Comparison of ENCODE assay signal across 1 cellular context in the genomic region with DNA sequence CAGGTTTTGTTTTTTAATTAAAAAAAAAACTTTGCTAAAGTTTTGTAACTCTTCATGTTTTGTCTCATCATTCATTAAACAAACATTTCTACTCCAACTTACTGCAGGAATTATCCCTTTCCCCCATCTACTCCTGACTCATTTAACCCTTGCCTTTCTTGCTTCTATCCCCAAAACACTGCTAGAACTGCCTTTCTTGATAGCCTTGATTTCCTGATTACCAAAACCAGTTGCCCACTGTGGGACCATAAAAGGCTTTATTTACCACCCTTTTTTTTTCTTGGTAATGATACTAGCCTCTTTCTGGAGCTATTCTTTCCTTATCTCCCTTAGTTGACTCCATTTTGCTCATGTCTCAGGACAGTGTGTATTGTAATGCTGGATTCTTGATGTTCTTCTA.
TF ChIP-seq lines count a peak whose summit lies in the region.

No MANE protein-coding gene starts in this region.

TF ChIP-seq in HEK293, 187 proteins besides CTCF, POLR2A, EP300 and RAD21 (continued from another document):
- TF ChIP-seq GFI1B (tag by site-specific recombination; IDR thresholded peaks at IDR 0.05): no peak
- TF ChIP-seq ZNF133 (tag by site-specific recombination; IDR thresholded peaks at IDR 0.05): no peak
- TF ChIP-seq ZNF792 (tag by site-specific recombination; IDR thresholded peaks at IDR 0.05): no peak
- TF ChIP-seq ZNF529 (tag by site-specific recombination; IDR thresholded peaks at IDR 0.05; ENCODE audit: insufficient replicate concordance): no peak
- TF ChIP-seq, protein P1, sequence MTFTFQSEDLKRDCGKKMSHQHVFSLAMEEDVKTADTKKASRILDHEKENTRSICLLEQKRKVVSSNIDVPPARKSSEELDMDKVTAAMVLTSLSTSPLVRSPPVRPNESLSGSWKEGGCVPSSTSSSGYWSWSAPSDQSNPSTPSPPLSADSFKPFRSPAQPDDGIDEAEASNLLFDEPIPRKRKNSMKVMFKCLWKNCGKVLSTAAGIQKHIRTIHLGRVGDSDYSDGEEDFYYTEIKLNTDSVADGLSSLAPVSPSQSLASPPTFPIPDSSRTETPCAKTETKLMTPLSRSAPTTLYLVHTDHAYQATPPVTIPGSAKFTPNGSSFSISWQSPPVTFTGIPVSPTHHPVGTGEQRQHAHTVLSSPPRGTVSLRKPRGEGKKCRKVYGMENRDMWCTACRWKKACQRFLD (tag by site-specific recombination; IDR thresholded peaks at IDR 0.05): no peak
- peak; percentile 35; the same call in 1 of the 2 replicates for TF ChIP-seq ZBTB8A (tag by site-specific recombination; IDR thresholded peaks at IDR 0.05)
- TF ChIP-seq ZNF366 (tag by site-specific recombination; conservative IDR thresholded peaks at IDR 0.05): no peak
- TF ChIP-seq ZFP41 (tag by site-specific recombination; IDR thresholded peaks at IDR 0.05; ENCODE audit: borderline replicate concordance): no peak
- 0 out of 2 replicates have a peak, but pooled peaks have one; percentile 4 for TF ChIP-seq TCF7L2 (IDR thresholded peaks at IDR 0.05; ENCODE audit: borderline replicate concordance, low read depth, low read length)
- no peak for TF ChIP-seq ZNF140 (tag by site-specific recombination; IDR thresholded peaks at IDR 0.05)
- TF ChIP-seq ZNF670 (tag by site-specific recombination; IDR thresholded peaks at IDR 0.05; ENCODE audit: low read depth): no peak
- TF ChIP-seq, protein P2, sequence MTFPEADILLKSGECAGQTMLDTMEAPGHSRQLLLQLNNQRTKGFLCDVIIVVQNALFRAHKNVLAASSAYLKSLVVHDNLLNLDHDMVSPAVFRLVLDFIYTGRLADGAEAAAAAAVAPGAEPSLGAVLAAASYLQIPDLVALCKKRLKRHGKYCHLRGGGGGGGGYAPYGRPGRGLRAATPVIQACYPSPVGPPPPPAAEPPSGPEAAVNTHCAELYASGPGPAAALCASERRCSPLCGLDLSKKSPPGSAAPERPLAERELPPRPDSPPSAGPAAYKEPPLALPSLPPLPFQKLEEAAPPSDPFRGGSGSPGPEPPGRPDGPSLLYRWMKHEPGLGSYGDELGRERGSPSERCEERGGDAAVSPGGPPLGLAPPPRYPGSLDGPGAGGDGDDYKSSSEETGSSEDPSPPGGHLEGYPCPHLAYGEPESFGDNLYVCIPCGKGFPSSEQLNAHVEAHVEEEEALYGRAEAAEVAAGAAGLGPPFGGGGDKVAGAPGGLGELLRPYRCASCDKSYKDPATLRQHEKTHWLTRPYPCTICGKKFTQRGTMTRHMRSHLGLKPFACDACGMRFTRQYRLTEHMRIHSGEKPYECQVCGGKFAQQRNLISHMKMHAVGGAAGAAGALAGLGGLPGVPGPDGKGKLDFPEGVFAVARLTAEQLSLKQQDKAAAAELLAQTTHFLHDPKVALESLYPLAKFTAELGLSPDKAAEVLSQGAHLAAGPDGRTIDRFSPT (tag by site-specific recombination; IDR thresholded peaks at IDR 0.05): no peak
- TF ChIP-seq KLF8 (tag by site-specific recombination; IDR thresholded peaks at IDR 0.05): no peak
- TF ChIP-seq, protein P3, sequence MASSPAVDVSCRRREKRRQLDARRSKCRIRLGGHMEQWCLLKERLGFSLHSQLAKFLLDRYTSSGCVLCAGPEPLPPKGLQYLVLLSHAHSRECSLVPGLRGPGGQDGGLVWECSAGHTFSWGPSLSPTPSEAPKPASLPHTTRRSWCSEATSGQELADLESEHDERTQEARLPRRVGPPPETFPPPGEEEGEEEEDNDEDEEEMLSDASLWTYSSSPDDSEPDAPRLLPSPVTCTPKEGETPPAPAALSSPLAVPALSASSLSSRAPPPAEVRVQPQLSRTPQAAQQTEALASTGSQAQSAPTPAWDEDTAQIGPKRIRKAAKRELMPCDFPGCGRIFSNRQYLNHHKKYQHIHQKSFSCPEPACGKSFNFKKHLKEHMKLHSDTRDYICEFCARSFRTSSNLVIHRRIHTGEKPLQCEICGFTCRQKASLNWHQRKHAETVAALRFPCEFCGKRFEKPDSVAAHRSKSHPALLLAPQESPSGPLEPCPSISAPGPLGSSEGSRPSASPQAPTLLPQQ (tag by site-specific recombination; IDR thresholded peaks at IDR 0.05): no peak
- TF ChIP-seq TRIM28 (IDR thresholded peaks at IDR 0.05; ENCODE audit: borderline replicate concordance, low read length): no peak
- TF ChIP-seq, protein P4, sequence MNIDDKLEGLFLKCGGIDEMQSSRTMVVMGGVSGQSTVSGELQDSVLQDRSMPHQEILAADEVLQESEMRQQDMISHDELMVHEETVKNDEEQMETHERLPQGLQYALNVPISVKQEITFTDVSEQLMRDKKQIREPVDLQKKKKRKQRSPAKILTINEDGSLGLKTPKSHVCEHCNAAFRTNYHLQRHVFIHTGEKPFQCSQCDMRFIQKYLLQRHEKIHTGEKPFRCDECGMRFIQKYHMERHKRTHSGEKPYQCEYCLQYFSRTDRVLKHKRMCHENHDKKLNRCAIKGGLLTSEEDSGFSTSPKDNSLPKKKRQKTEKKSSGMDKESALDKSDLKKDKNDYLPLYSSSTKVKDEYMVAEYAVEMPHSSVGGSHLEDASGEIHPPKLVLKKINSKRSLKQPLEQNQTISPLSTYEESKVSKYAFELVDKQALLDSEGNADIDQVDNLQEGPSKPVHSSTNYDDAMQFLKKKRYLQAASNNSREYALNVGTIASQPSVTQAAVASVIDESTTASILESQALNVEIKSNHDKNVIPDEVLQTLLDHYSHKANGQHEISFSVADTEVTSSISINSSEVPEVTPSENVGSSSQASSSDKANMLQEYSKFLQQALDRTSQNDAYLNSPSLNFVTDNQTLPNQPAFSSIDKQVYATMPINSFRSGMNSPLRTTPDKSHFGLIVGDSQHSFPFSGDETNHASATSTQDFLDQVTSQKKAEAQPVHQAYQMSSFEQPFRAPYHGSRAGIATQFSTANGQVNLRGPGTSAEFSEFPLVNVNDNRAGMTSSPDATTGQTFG (tag by site-specific recombination; IDR thresholded peaks at IDR 0.05; ENCODE audit: borderline replicate concordance): no peak
